ENCODE assay signal across 7 cellular contexts in genomic region chr18:28952339-28952738, GRCh38.
"Had no signal": no experiment of that assay in that cellular context is flagged by ENCODE, and none has a peak within 500 bp of the region (broad histone marks: within the 10 kb centered on the region; RNA-seq: fewer than 3 reads in every experiment).

No MANE protein-coding gene starts in this region.

- ATAC-seq: HCT116, K562 had no signal

- DNase-seq: GM23248, GOT3, H7, IMR-90, KG1 had no signal
